25 cellular contexts compared by ENCODE assay signal in genomic region chr5:1383886-1384401, GRCh38.
"Had no signal": no experiment of that assay in that cellular context is flagged by ENCODE, and none has a peak within 500 bp of the region (broad histone marks: within the 10 kb centered on the region; RNA-seq: fewer than 3 reads in every experiment).

No MANE protein-coding gene starts in this region.

- H3K27ac ChIP-seq: ascending aorta, body of pancreas, PC-9, SJSA1 had no signal

- H3K27me3 ChIP-seq: ascending aorta, body of pancreas had no signal

- H3K36me3 ChIP-seq: ascending aorta, SJSA1 had no signal

- DNase-seq: activated CD4-positive, alpha-beta memory T cell treated with anti-CD3 and anti-CD28 coated beads for 36 hours; activated CD4-positive, alpha-beta T cell treated with anti-CD3 and anti-CD28 coated beads, Interleukin-2, amount 10 ng/mL, durations not matched to agents 24 days and 14 days; activated CD4-positive, CD25-positive, alpha-beta regulatory T cell treated with anti-CD3 and anti-CD28 coated beads, Interleukin-2, amount 50 U/mL, for 72 hours; activated CD8-positive, alpha-beta memory T cell treated with anti-CD3 and anti-CD28 coated beads for 24 hours; activated effector memory CD4-positive, alpha-beta T cell treated with anti-CD3 and anti-CD28 coated beads, Interleukin-2, amount 50 U/mL, for 16 hours; activated naive CD4-positive, alpha-beta T cell treated with Interleukin-2 at 50 U/mL for 16 hours; activated naive CD8-positive, alpha-beta T cell treated with anti-CD3 and anti-CD28 coated beads, Interleukin-2, amount 50 U/mL, for 24 hours; activated T-cell treated with anti-CD3 and anti-CD28 coated beads, Interleukin-2, amount 50 U/mL, for 4 hours; amniotic stem cell; body of pancreas; Karpas-422; MM.1S; NCI-H1105 treated with DMSO at 0.1 percent for 48 hours; NCI-H1694; NCI-H2029 treated with DMSO at 0.1 percent for 48 hours; NCI-H345; NCI-H510A; NCI-H526 treated with DMSO at 0.1 percent for 48 hours; PC-9; SW 1271; T-helper 17 cell; T-helper 9 cell had no signal

- H3K4me2 ChIP-seq: PC-9 had no signal

- H3K4me3 ChIP-seq: ascending aorta, body of pancreas, K562, PC-9, SJSA1 had no signal

- H2AFZ ChIP-seq: PC-9 had no signal

- H3K9me3 ChIP-seq: ascending aorta, body of pancreas had no signal
